ENCODE assay signal across 14 cellular contexts in genomic region chr22:35203583-35203982, GRCh38. TPM values are rescaled to one million over a fixed set of nuclear protein-coding genes. Genes with fewer than 3 reads are reported as not detected.
A peak's percentile ranks its signal among the peaks of the same experiment; 100 is the strongest.
DNase-seq lines count a peak whose midpoint lies in the region; ATAC-seq, FAIRE-seq and TF ChIP-seq lines count a peak whose summit lies in the region.
"Had no signal": no experiment of that assay in that cellular context is flagged by ENCODE, and none has a peak within 500 bp of the region (broad histone marks: within the 10 kb centered on the region; RNA-seq: fewer than 3 reads in every experiment).

No MANE protein-coding gene starts in this region.

- ATAC-seq in left lobe of liver = no peak
- ATAC-seq: A549 had no signal

- in situ Hi-C loops in KBM-7 (cut with MboI; ENCODE audit: low pct_unique_long_range_greater_than_20kb, low sequenced_read_pairs) = no loop called here

- TF ChIP-seq POLR2A in GM12891 (IDR thresholded peaks at IDR 0.05; ENCODE audit: low read depth, low read length) = no peak

- no peak for FAIRE-seq in GM12891 (lab: Jason Lieb, UNC)
- FAIRE-seq: A549, GM18507 had no signal

- DNase-seq in GM12891 (ENCODE audit: insufficient read length, low spot score) = no peak
- peak; percentile 9 for DNase-seq in KBM-7
- peak; percentile 29 for DNase-seq in NCI-H69 (lab: John Stamatoyannopoulos, UW)
- peak; percentile 9 for DNase-seq in ecto neural progenitor cell (ENCODE audit: low spot score)
- DNase-seq in NCI-H146 treated with DMSO at 0.1 percent for 48 hours (lab: John Stamatoyannopoulos, UW; ENCODE audit: unreplicated experiment) = no peak
- DNase-seq in left lobe of liver (ENCODE audit: low spot score) = no peak
- DNase-seq in activated gamma-delta T cell (lab: John Stamatoyannopoulos, UW) = no peak
- DNase-seq: BE2C; CD4-positive, alpha-beta memory T cell; GF-D8; GM23248; H7 had no signal

TF ChIP-seq in GM12891, 5 proteins besides CTCF, POLR2A, EP300 and RAD21:
- TF ChIP-seq SPI1 (IDR thresholded peaks at IDR 0.05; ENCODE audit: low read depth, low read length) = 0 out of 2 replicates have a peak, but pooled peaks have one; percentile 15
- no peak for TF ChIP-seq TAF1 (IDR thresholded peaks at IDR 0.05; ENCODE audit: low read depth, low read length)

RNA-seq across cellular contexts. Expression of gene HMGXB4, which starts 53.7 kb away (rescaled TPM):
- polyA plus RNA-seq in GM12891 (2012; ENCODE audit: low read depth, missing spikeins) = 10.3 TPM
- 5.9 TPM for total RNA-seq in left lobe of liver

Comparison
In these comparisons a context has a peak if more than half of its experiments do, and no peak if none do; other contexts are left out.
1. DNase-seq: peak in KBM-7 (single experiment), NCI-H69 (single experiment) and ecto neural progenitor cell (single experiment); none in GM12891 (single experiment), NCI-H146 treated with DMSO at 0.1 percent for 48 hours (single experiment), left lobe of liver (single experiment) and activated gamma-delta T cell (single experiment).